In the genomic region with DNA sequence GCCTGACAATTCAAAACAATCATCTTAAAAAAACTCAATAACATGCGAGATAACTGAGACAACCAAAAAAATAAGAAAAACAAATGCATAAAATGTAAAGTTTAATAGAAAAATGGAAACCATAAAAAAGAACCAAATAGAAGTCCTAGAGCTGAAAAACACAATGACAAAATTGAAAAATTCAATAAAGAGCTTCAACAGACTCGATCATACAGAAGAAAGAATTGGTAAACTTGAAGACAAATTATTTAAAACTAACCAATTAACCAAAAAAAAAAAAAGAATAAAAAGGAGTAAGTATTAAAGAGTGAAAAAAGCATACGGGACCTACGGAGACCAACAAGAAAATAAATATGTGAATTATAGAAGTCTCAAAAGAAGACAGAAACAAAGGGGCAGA, we compare ENCODE assay signal across 21 cellular contexts.
"Had no signal": no experiment of that assay in that cellular context is flagged by ENCODE, and none has a peak within 500 bp of the region (broad histone marks: within the 10 kb centered on the region; RNA-seq: fewer than 3 reads in every experiment).

No MANE protein-coding gene starts in this region.

- H3K4me2 ChIP-seq: hepatocyte had no signal

- H3K27me3 ChIP-seq: esophagus squamous epithelium, hepatocyte, stomach, transverse colon had no signal

- H3K27ac ChIP-seq: esophagus squamous epithelium, foreskin keratinocyte, hepatocyte, psoas muscle, stomach, thoracic aorta, transverse colon had no signal

- H3K36me3 ChIP-seq: esophagus squamous epithelium, thoracic aorta, transverse colon had no signal

- ATAC-seq: left colon; left ventricle myocardium superior; natural killer cell treated with Interleukin-12 subunit alpha and Interleukin-12 subunit beta and Interleukin-15 and Interleukin-18, amount 100 ng/mL, for 72 hours; psoas muscle; sciatic nerve had no signal

- H3K4me3 ChIP-seq: esophagus squamous epithelium, hepatocyte, lung, psoas muscle, stomach, thoracic aorta, transverse colon had no signal

- H2AFZ ChIP-seq: hepatocyte had no signal

- H3K4me3 Mint-ChIP-seq: natural killer cell treated with Interleukin-12 subunit alpha and Interleukin-12 subunit beta and Interleukin-15 and Interleukin-18, amount 100 ng/mL, for 72 hours had no signal

- H3K4me1 ChIP-seq: foreskin keratinocyte, psoas muscle, stomach, transverse colon had no signal

- H3K27ac Mint-ChIP-seq: natural killer cell treated with Interleukin-12 subunit alpha and Interleukin-12 subunit beta and Interleukin-15 and Interleukin-18, amount 100 ng/mL, for 72 hours had no signal

- DNase-seq: effector memory CD4-positive, alpha-beta T cell; esophagus squamous epithelium; head of caudate nucleus; left colon; left ventricle myocardium superior; mesenchymal stem cell; midbrain; psoas muscle; retina; stimulated activated CD4-positive, alpha-beta T cell treated with anti-CD3 and anti-CD28 coated beads, Interleukin-2, amount 100 ng/mL, for 24 hours; stimulated activated CD4-positive, alpha-beta T cell treated with anti-CD3 and anti-CD28 coated beads, Interleukin-4, amount 100 ng/mL, for 4 hours; stimulated activated naive CD4-positive, alpha-beta T cell; stomach; substantia nigra; transverse colon had no signal

- H3K27me3 Mint-ChIP-seq: natural killer cell treated with Interleukin-12 subunit alpha and Interleukin-12 subunit beta and Interleukin-15 and Interleukin-18, amount 100 ng/mL, for 72 hours had no signal
